Comparison of ENCODE assay signal across 1 cellular context in the genomic region with DNA sequence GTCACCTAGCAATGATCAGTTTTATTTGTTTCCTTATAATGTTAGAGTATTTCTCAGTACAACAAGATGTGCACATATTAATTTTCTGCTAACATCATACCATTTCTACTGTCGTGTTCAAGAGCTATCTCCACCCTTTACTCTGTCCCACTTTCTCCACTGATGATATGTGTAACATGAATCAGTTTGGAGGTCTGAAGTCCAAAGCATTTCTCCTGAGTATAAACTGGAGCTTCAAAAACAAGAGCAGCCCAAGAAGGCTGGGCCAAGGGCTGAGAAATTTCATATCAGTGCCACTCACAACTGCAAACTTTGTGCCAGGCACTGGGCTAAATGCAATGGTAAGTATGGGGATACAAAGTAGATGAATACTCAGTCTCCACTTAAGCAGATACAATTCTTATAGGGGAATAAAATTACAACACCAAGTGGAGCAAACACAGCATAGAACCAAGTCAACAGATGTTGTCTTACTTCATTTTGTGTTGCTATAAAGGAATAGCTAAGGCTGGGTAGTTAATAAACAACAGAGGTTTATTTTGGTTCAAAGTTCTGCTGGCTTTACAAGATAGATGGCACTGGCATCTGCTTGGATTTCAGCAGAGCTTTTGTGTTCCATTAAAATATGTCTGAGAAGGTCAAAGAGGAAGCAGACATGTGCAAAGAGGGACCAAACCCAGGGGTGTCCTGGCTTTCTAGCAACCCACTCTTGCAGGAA.
TF ChIP-seq lines count a peak whose summit lies in the region.

No MANE protein-coding gene starts in this region.

TF ChIP-seq in HepG2, 621 proteins besides CTCF, POLR2A, EP300 and RAD21 (continued from another document):
- TF ChIP-seq, protein P1, sequence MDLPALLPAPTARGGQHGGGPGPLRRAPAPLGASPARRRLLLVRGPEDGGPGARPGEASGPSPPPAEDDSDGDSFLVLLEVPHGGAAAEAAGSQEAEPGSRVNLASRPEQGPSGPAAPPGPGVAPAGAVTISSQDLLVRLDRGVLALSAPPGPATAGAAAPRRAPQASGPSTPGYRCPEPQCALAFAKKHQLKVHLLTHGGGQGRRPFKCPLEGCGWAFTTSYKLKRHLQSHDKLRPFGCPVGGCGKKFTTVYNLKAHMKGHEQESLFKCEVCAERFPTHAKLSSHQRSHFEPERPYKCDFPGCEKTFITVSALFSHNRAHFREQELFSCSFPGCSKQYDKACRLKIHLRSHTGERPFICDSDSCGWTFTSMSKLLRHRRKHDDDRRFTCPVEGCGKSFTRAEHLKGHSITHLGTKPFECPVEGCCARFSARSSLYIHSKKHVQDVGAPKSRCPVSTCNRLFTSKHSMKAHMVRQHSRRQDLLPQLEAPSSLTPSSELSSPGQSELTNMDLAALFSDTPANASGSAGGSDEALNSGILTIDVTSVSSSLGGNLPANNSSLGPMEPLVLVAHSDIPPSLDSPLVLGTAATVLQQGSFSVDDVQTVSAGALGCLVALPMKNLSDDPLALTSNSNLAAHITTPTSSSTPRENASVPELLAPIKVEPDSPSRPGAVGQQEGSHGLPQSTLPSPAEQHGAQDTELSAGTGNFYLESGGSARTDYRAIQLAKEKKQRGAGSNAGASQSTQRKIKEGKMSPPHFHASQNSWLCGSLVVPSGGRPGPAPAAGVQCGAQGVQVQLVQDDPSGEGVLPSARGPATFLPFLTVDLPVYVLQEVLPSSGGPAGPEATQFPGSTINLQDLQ (CRISPR knock-in tag; IDR thresholded peaks at IDR 0.05), result no peak
- no peak for TF ChIP-seq ZNF124 (CRISPR knock-in tag; IDR thresholded peaks at IDR 0.05)
- no peak for TF ChIP-seq ZFX (CRISPR knock-in tag; IDR thresholded peaks at IDR 0.05; ENCODE audit: low read depth)
- TF ChIP-seq, protein P2, sequence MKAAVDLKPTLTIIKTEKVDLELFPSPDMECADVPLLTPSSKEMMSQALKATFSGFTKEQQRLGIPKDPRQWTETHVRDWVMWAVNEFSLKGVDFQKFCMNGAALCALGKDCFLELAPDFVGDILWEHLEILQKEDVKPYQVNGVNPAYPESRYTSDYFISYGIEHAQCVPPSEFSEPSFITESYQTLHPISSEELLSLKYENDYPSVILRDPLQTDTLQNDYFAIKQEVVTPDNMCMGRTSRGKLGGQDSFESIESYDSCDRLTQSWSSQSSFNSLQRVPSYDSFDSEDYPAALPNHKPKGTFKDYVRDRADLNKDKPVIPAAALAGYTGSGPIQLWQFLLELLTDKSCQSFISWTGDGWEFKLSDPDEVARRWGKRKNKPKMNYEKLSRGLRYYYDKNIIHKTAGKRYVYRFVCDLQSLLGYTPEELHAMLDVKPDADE (CRISPR knock-in tag; IDR thresholded peaks at IDR 0.05), result no peak
- no peak for TF ChIP-seq ZNF224 (CRISPR knock-in tag; IDR thresholded peaks at IDR 0.05)
- no peak for TF ChIP-seq ZNF550 (CRISPR knock-in tag; IDR thresholded peaks at IDR 0.05; ENCODE audit: borderline replicate concordance)
- no peak for TF ChIP-seq ATAD3A (CRISPR knock-in tag; IDR thresholded peaks at IDR 0.05)
- no peak for TF ChIP-seq ZNF564 (CRISPR knock-in tag; IDR thresholded peaks at IDR 0.05)
- TF ChIP-seq RBM22 (optimal IDR thresholded peaks at IDR 0.05; ENCODE audit: low read length), result no peak
- TF ChIP-seq, protein P3, sequence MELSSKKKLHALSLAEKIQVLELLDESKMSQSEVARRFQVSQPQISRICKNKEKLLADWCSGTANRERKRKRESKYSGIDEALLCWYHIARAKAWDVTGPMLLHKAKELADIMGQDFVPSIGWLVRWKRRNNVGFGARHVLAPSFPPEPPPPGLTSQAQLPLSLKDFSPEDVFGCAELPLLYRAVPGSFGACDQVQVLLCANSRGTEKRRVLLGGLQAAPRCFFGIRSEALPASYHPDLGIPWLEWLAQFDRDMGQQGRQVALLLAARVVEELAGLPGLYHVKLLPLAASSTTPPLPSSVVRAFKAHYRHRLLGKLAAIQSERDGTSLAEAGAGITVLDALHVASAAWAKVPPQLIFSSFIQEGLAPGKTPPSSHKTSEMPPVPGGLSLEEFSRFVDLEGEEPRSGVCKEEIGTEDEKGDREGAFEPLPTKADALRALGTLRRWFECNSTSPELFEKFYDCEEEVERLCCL (CRISPR knock-in tag; IDR thresholded peaks at IDR 0.05; ENCODE audit: borderline replicate concordance), result no peak
- TF ChIP-seq SIN3A (IDR thresholded peaks at IDR 0.05; ENCODE audit: borderline replicate concordance, low read depth, low read length), result no peak
- TF ChIP-seq ADNP (CRISPR knock-in tag; IDR thresholded peaks at IDR 0.05), result no peak
- TF ChIP-seq, protein P4, sequence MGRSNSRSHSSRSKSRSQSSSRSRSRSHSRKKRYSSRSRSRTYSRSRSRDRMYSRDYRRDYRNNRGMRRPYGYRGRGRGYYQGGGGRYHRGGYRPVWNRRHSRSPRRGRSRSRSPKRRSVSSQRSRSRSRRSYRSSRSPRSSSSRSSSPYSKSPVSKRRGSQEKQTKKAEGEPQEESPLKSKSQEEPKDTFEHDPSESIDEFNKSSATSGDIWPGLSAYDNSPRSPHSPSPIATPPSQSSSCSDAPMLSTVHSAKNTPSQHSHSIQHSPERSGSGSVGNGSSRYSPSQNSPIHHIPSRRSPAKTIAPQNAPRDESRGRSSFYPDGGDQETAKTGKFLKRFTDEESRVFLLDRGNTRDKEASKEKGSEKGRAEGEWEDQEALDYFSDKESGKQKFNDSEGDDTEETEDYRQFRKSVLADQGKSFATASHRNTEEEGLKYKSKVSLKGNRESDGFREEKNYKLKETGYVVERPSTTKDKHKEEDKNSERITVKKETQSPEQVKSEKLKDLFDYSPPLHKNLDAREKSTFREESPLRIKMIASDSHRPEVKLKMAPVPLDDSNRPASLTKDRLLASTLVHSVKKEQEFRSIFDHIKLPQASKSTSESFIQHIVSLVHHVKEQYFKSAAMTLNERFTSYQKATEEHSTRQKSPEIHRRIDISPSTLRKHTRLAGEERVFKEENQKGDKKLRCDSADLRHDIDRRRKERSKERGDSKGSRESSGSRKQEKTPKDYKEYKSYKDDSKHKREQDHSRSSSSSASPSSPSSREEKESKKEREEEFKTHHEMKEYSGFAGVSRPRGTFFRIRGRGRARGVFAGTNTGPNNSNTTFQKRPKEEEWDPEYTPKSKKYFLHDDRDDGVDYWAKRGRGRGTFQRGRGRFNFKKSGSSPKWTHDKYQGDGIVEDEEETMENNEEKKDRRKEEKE (IDR thresholded peaks at IDR 0.05), result no peak
- no peak for TF ChIP-seq HDAC6 (IDR thresholded peaks at IDR 0.05; ENCODE audit: low read depth, low read length)
- TF ChIP-seq, protein P5, sequence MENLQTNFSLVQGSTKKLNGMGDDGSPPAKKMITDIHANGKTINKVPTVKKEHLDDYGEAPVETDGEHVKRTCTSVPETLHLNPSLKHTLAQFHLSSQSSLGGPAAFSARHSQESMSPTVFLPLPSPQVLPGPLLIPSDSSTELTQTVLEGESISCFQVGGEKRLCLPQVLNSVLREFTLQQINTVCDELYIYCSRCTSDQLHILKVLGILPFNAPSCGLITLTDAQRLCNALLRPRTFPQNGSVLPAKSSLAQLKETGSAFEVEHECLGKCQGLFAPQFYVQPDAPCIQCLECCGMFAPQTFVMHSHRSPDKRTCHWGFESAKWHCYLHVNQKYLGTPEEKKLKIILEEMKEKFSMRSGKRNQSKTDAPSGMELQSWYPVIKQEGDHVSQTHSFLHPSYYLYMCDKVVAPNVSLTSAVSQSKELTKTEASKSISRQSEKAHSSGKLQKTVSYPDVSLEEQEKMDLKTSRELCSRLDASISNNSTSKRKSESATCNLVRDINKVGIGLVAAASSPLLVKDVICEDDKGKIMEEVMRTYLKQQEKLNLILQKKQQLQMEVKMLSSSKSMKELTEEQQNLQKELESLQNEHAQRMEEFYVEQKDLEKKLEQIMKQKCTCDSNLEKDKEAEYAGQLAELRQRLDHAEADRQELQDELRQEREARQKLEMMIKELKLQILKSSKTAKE (CRISPR knock-in tag; IDR thresholded peaks at IDR 0.05; ENCODE audit: borderline replicate concordance), result no peak
